11 cellular contexts compared by ENCODE assay signal in the genomic region with DNA sequence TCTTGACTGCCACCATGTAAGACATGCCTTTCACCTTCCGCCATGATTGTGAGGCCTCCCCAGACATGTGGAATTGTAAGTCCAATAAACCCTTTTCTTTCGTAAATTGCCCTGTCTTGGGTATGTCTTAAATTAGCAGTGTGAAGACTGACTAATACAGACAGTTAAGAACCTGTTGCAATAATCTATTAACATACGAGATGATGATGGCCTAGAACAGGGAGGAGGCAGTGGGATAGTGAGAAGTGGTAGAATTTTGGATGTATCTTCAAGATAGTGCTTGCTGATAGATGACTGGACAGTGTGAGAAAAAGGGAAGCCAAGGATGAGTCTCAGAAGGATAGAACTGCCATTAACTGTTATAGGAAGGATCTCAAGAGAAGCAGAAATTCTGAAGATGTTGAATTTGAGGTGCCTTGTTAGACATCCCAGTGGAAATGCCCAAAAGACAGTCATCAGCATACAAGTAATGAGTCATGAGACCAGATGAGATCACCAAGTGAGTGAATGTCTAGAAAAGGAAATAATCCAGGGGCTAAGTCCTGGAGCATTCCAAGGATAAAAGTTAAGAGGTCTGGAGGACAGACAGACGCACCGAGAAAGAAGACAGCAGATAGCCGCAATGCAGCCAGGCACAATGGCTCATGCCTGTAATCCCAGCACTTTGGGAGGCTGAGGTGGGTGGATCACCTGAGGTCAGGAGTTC. TPM values are rescaled to one million over a fixed set of nuclear protein-coding genes. Genes with fewer than 3 reads are reported as not detected.
DNase-seq lines count a peak whose midpoint lies in the region; ATAC-seq and TF ChIP-seq lines count a peak whose summit lies in the region.
"Had no signal": no experiment of that assay in that cellular context is flagged by ENCODE, and none has a peak within 500 bp of the region (broad histone marks: within the 10 kb centered on the region; RNA-seq: fewer than 3 reads in every experiment).

No MANE protein-coding gene starts in this region.

- H3K27me3 ChIP-seq in Panc1 (ENCODE audit: control insufficient read depth, insufficient read depth, low read length), result no peaks in the 10 kb centered on the region
- H3K27me3 ChIP-seq in trophoblast cell (ENCODE audit: insufficient read depth, low read length), result no peaks in the 10 kb centered on the region
- H3K27me3 ChIP-seq in Peyer's patch, result no peaks in the 10 kb centered on the region

- H3K79me1 ChIP-seq in trophoblast cell (ENCODE audit: low read length), result no peaks in the 10 kb centered on the region

- H3K4me3 ChIP-seq in Panc1 (ENCODE audit: low read depth in 2 of 2, low read length in 2 of 2) (no peak overlapping the region), trophoblast cell (ENCODE audit: low read depth, low read length) (no peak overlapping the region), Peyer's patch (no peak overlapping the region)

- no peak for TF ChIP-seq POLR2A in Peyer's patch (IDR thresholded peaks at IDR 0.05)

- H3K4me1 ChIP-seq in Panc1 (ENCODE audit: control insufficient read depth, insufficient read depth, low read length) (no peaks in the 10 kb centered on the region), trophoblast cell (ENCODE audit: control insufficient read depth in 1 of 2, insufficient read depth in 2 of 2, low read length in 2 of 2) (no peaks in the 10 kb centered on the region), Peyer's patch (peaks cover 0 to 15% (median 0%) of the 10 kb centered on the region in 4 donors)

- no peak overlapping the region for H3K4ac ChIP-seq in trophoblast cell (ENCODE audit: low read depth, low read length)

- intact Hi-C loops in Panc1 (cut with micrococcal nuclease; ENCODE audit: unreplicated experiment), result no loop called here

- no TSS peak for BruUV-seq in Panc1 (replicated peaks; lab: Mats Ljungman, UMichigan)

- no peak overlapping the region for H3K18ac ChIP-seq in trophoblast cell (ENCODE audit: low read length)

- in situ Hi-C loops in Caki2 (cut with HindIII; ENCODE audit: low pct_unique_long_range_greater_than_20kb, low sequenced_read_pairs), result no loop called here
- in situ Hi-C loops in Panc1 (cut with HindIII; ENCODE audit: low pct_unique_long_range_greater_than_20kb, low sequenced_read_pairs), result no loop called here

- no peaks in the 10 kb centered on the region for H3K9me3 ChIP-seq in Panc1 (ENCODE audit: control insufficient read depth, insufficient read depth, low read depth, low read length)
- H3K9me3 ChIP-seq in trophoblast cell (ENCODE audit: insufficient read depth, low read depth, low read length), result peaks cover 3% of the 10 kb centered on the region
- H3K9me3 ChIP-seq in Peyer's patch, result no peaks in the 10 kb centered on the region

- no peak overlapping the region for H2AK5ac ChIP-seq in trophoblast cell (ENCODE audit: low read length)

- no peak overlapping the region for H4K12ac ChIP-seq in trophoblast cell (ENCODE audit: low read depth, low read length)

- no peak overlapping the region for H4K91ac ChIP-seq in trophoblast cell (ENCODE audit: low read depth, low read length)

- H2BK120ac ChIP-seq in trophoblast cell (ENCODE audit: insufficient read depth, low read length, poor library complexity), result no peak overlapping the region

- POLR2A ChIA-PET in Panc1 (lab: Charles Lee), result interaction anchor here (0.6 kb wide), 1 partner anchor 40 kb away, joined by 3 read pairs; no protein-coding TSS in a partner anchor

- H3K23ac ChIP-seq in trophoblast cell (ENCODE audit: low read length), result no peak overlapping the region

- H4K8ac ChIP-seq in trophoblast cell (ENCODE audit: low read depth, low read length), result no peak overlapping the region

- H3K36me3 ChIP-seq in Panc1 (ENCODE audit: control insufficient read depth, insufficient read depth, low read length) (no peaks in the 10 kb centered on the region), trophoblast cell (ENCODE audit: control insufficient read depth in 1 of 2, insufficient read depth in 2 of 2, low read length in 2 of 2) (peaks cover under 1 to 5% of the 10 kb centered on the region in 2 experiments), Peyer's patch (peaks cover 0 to 29% (median 0%) of the 10 kb centered on the region in 3 donors)

- H2AFZ ChIP-seq in trophoblast cell (ENCODE audit: insufficient read depth, low read length, poor library complexity), result no peak overlapping the region

- no peak overlapping the region for H2BK12ac ChIP-seq in trophoblast cell (ENCODE audit: low read length)

- H3K4me2 ChIP-seq in trophoblast cell (ENCODE audit: low read length), result no peak overlapping the region

- no peak overlapping the region for H2BK5ac ChIP-seq in trophoblast cell (ENCODE audit: low read depth, low read length, poor library complexity)

- H3K14ac ChIP-seq in trophoblast cell (ENCODE audit: low read length), result no peak overlapping the region

- no CpG with 5 or more reads among the region's 6 CpGs for WGBS in trophoblast cell (ENCODE audit: extremely low coverage, insufficient coverage, insufficient read length)

- CTCF ChIA-PET in Panc1 (lab: Charles Lee), result no interaction called here

- H3K27ac ChIP-seq in Panc1 (ENCODE audit: low read length) (0 out of 2 replicates have a peak overlapping the region, but pooled peaks have one; percentile 20), trophoblast cell (ENCODE audit: low read depth, low read length) (no peak overlapping the region), Peyer's patch (no peak overlapping the region)

- no peaks in the 10 kb centered on the region for H3K79me2 ChIP-seq in trophoblast cell (ENCODE audit: control insufficient read depth, insufficient read depth, low read length, poor library complexity)

- DNase-seq in Caki2 (ENCODE audit: low read depth) (peak; percentile 38), Panc1 (ENCODE audit: low read depth, low spot score) (no peak), trophoblast cell (peak; percentile 51 to 52), NCI-H1105 treated with DMSO at 0.1 percent for 48 hours (lab: John Stamatoyannopoulos, UW) (no peak), Peyer's patch (no peak)
- no peak for DNase-seq in NK-92 treated with Interleukin-12 subunit alpha and Interleukin-12 subunit beta, amount 100 ng/mL, for 24 hours (lab: John Stamatoyannopoulos, UW)
- DNase-seq: NCI-H2081, OCI-M1 had no signal

- no peak for ATAC-seq in Panc1
- ATAC-seq in esophagus mucosa, result peak; percentile 71
- ATAC-seq in GM18873 (IDR thresholded peaks at IDR 0.05; ENCODE audit: low FRiP score, unreplicated experiment), result no peak
- ATAC-seq: WTC11 had no signal

- no peak for TF ChIP-seq CTCF in Panc1 (IDR thresholded peaks at IDR 0.05)
- no peak for TF ChIP-seq CTCF in Peyer's patch (IDR thresholded peaks at IDR 0.05)

- H3K9ac ChIP-seq in trophoblast cell (ENCODE audit: low read length), result no peak overlapping the region

RNA-seq across cellular contexts. Expression of a gene that starts 38.8 kb away (rescaled TPM):
- total RNA-seq in Caki2 (2014; rRNA removed; shearing (Covaris generic); ENCODE audit: low replicate concordance), result 817 and 999 TPM in 2 replicates
- total RNA-seq in Panc1 (2021; ENCODE audit: unreplicated experiment) (373 TPM), esophagus mucosa (42.7 TPM), Peyer's patch (100 to 1,000 TPM; 168 to 335 (median 204) TPM)
- polyA plus RNA-seq in Panc1 (2012; ENCODE audit: insufficient read length), result 349 TPM
- polyA plus RNA-seq in trophoblast cell (2013), result 54.3 and 60.5 TPM in 2 replicates

Comparison
In these comparisons a context has a peak if more than half of its experiments do, and no peak if none do; other contexts are left out.
1. DNase-seq: peak in Caki2 (single experiment) and trophoblast cell (2 of 2); none in Panc1 (single experiment), NCI-H1105 treated with DMSO at 0.1 percent for 48 hours (single experiment), Peyer's patch (0 of 3) and NK-92 treated with Interleukin-12 subunit alpha and Interleukin-12 subunit beta, amount 100 ng/mL, for 24 hours (single experiment).